Comparison of ENCODE assay signal across 23 cellular contexts in genomic region chr2:142495141-142495540, GRCh38.
DNase-seq lines count a peak whose midpoint lies in the region; ATAC-seq and TF ChIP-seq lines count a peak whose summit lies in the region.
"Had no signal": no experiment of that assay in that cellular context is flagged by ENCODE, and none has a peak within 500 bp of the region (broad histone marks: within the 10 kb centered on the region; RNA-seq: fewer than 3 reads in every experiment).

No MANE protein-coding gene starts in this region.

- no peak for TF ChIP-seq POLR2A in esophagus squamous epithelium (IDR thresholded peaks at IDR 0.05)

- H3K4me1 Mint-ChIP-seq in endodermal cell: peaks cover 9% of the 10 kb centered on the region
- H3K4me1 Mint-ChIP-seq in activated T-cell treated with anti-CD3 and anti-CD28 coated beads, Interleukin-2, amount 50 U/mL, for 72 hours (ENCODE audit: low read depth): no peaks in the 10 kb centered on the region

- H3K36me3 ChIP-seq in endodermal cell (ENCODE audit: control insufficient read depth, insufficient read depth, low read length) (no peaks in the 10 kb centered on the region), mucosa of descending colon (ENCODE audit: low read depth) (no peaks in the 10 kb centered on the region), esophagus squamous epithelium (no peaks in the 10 kb centered on the region)
- H3K36me3 ChIP-seq: BLaER1, MG63, Peyer's patch had no signal

- peaks cover 14% of the 10 kb centered on the region for H3K9me3 Mint-ChIP-seq in endodermal cell
- H3K9me3 Mint-ChIP-seq in activated T-cell treated with anti-CD3 and anti-CD28 coated beads, Interleukin-2, amount 50 U/mL, for 72 hours: peaks cover 5 to 9% of the 10 kb centered on the region in 2 donors

- peaks cover 8% of the 10 kb centered on the region for H3K9me3 ChIP-seq in endodermal cell (ENCODE audit: control insufficient read depth, low read length)
- H3K9me3 ChIP-seq in mucosa of descending colon: no peaks in the 10 kb centered on the region
- no peaks in the 10 kb centered on the region for H3K9me3 ChIP-seq in esophagus squamous epithelium
- H3K9me3 ChIP-seq: MG63, Peyer's patch had no signal

- H3K27ac Mint-ChIP-seq in endodermal cell: no peak overlapping the region
- no peak overlapping the region for H3K27ac Mint-ChIP-seq in activated T-cell treated with anti-CD3 and anti-CD28 coated beads, Interleukin-2, amount 50 U/mL, for 72 hours
- H3K27ac Mint-ChIP-seq: CD4-positive, alpha-beta T cell; HFFc6 had no signal

- peak; percentile 94 for ATAC-seq in mucosa of descending colon
- ATAC-seq in activated T-cell treated with anti-CD3 and anti-CD28 coated beads, Interleukin-2, amount 50 U/mL, for 72 hours (replicated peaks in 1 of 2): no peak

- intact Hi-C loops in mucosa of descending colon (cut with DNase I, micrococcal nuclease) (no loop called here), esophagus squamous epithelium (cut with DNase I) (no loop called here)

- H3K27ac ChIP-seq in endodermal cell (ENCODE audit: low read depth, low read length): no peak overlapping the region
- H3K27ac ChIP-seq in esophagus squamous epithelium: no peak overlapping the region
- H3K27ac ChIP-seq: 22Rv1, BLaER1, Peyer's patch had no signal

- no peaks in the 10 kb centered on the region for H3K27me3 Mint-ChIP-seq in endodermal cell (ENCODE audit: insufficient read depth)
- no peaks in the 10 kb centered on the region for H3K27me3 Mint-ChIP-seq in activated T-cell treated with anti-CD3 and anti-CD28 coated beads, Interleukin-2, amount 50 U/mL, for 72 hours (ENCODE audit: low read depth)
- H3K27me3 Mint-ChIP-seq: CD4-positive, alpha-beta T cell had no signal

- DNase-seq in DMS153 (lab: John Stamatoyannopoulos, UW) (peak; percentile 42), DMS153 treated with DMSO at 0.1 percent for 48 hours (lab: John Stamatoyannopoulos, UW; ENCODE audit: unreplicated experiment) (no peak), NCI-H446 treated with DMSO at 0.1 percent for 48 hours (lab: John Stamatoyannopoulos, UW) (peak; percentile 38), endodermal cell (peak; percentile 45), mucosa of descending colon (peak in 1 of 3 donors; percentile 58), esophagus squamous epithelium (lab: John Stamatoyannopoulos, UW) (no peak), SIG-M5 treated with dmso at 0.1 percent for 504 hours (lab: John Stamatoyannopoulos, UW; ENCODE audit: unreplicated experiment) (no peak)
- no peak for DNase-seq in activated T-cell treated with anti-CD3 and anti-CD28 coated beads, Interleukin-2, amount 50 U/mL, for 72 hours
- DNase-seq: ACHN; CD4-positive, alpha-beta T cell; COR-L47; DMS 273 treated with DMSO at 0.1 percent for 48 hours; H9; HFFc6; Kasumi-1; MG63; NCI-H1048; NCI-H1417 treated with DMSO at 0.1 percent for 48 hours; NCI-H187; NCI-H748 treated with DMSO at 0.1 percent for 48 hours; Peyer's patch had no signal

- TF ChIP-seq CTCF in endodermal cell (conservative IDR thresholded peaks at IDR 0.05) (no peak), mucosa of descending colon (IDR thresholded peaks at IDR 0.05) (no peak), esophagus squamous epithelium (IDR thresholded peaks at IDR 0.05) (no peak)

- H3K36me3 Mint-ChIP-seq in endodermal cell (ENCODE audit: low read depth): peaks cover 5% of the 10 kb centered on the region
- H3K36me3 Mint-ChIP-seq in activated T-cell treated with anti-CD3 and anti-CD28 coated beads, Interleukin-2, amount 50 U/mL, for 72 hours (ENCODE audit: insufficient read depth in 2 of 2): no peaks in the 10 kb centered on the region

- H3K9ac ChIP-seq in endodermal cell (ENCODE audit: extremely low read depth, low read length, poor library complexity, severe bottlenecking): no peak overlapping the region
- H3K9ac ChIP-seq: BLaER1 had no signal

- no peak overlapping the region for H3K4me3 Mint-ChIP-seq in endodermal cell
- H3K4me3 Mint-ChIP-seq in activated T-cell treated with anti-CD3 and anti-CD28 coated beads, Interleukin-2, amount 50 U/mL, for 72 hours: no peak overlapping the region
- H3K4me3 Mint-ChIP-seq: CD4-positive, alpha-beta T cell; H9; HFFc6 had no signal

- H3K27me3 ChIP-seq in endodermal cell (ENCODE audit: control insufficient read depth, insufficient read depth, low read length, poor library complexity, severe bottlenecking): no peaks in the 10 kb centered on the region
- no peaks in the 10 kb centered on the region for H3K27me3 ChIP-seq in esophagus squamous epithelium
- H3K27me3 ChIP-seq: BLaER1, MG63, Peyer's patch had no signal

- H3K4me1 ChIP-seq in endodermal cell (ENCODE audit: control insufficient read depth, insufficient read depth, low read length) (no peaks in the 10 kb centered on the region), mucosa of descending colon (ENCODE audit: low read depth) (no peaks in the 10 kb centered on the region), esophagus squamous epithelium (no peaks in the 10 kb centered on the region)
- H3K4me1 ChIP-seq: BLaER1, Peyer's patch had no signal

- WGBS in endodermal cell (ENCODE audit: insufficient coverage in 1 of 2, insufficient read length in 1 of 2), 2 experiments: 92% methylated on average over 2 of the region's 2 CpGs
- 67 to 80% methylated on average over 2 of the region's 2 CpGs for WGBS in esophagus squamous epithelium, 2 donors

- H3K4me3 ChIP-seq in endodermal cell (ENCODE audit: low read length) (no peak overlapping the region), mucosa of descending colon (no peak overlapping the region), esophagus squamous epithelium (no peak overlapping the region)
- H3K4me3 ChIP-seq: BLaER1, MG63, Peyer's patch had no signal

Comparison
In these comparisons a context has a peak if more than half of its experiments do, and no peak if none do; other contexts are left out.
1. DNase-seq: peak in DMS153 (single experiment), NCI-H446 treated with DMSO at 0.1 percent for 48 hours (single experiment) and endodermal cell (single experiment); none in DMS153 treated with DMSO at 0.1 percent for 48 hours (single experiment), esophagus squamous epithelium (single experiment), SIG-M5 treated with dmso at 0.1 percent for 504 hours (single experiment) and activated T-cell treated with anti-CD3 and anti-CD28 coated beads, Interleukin-2, amount 50 U/mL, for 72 hours (0 of 2).